In genomic region chr1:241531195-241532172, GRCh38 we compare ENCODE assay signal across 8 cellular contexts. TPM values are rescaled to one million over a fixed set of nuclear protein-coding genes. Genes with fewer than 3 reads are reported as not detected.
DNase-seq lines count a peak whose midpoint lies in the region; ATAC-seq and TF ChIP-seq lines count a peak whose summit lies in the region.

No MANE protein-coding gene starts in this region.

- intact Hi-C loops in breast epithelium (cut with DNase I; ENCODE audit: low total_unique reads): no loop called here

- no peaks in the 10 kb centered on the region for H3K27me3 ChIP-seq in Karpas-422 (ENCODE audit: low read length)
- no peaks in the 10 kb centered on the region for H3K27me3 ChIP-seq in OCI-LY3 (ENCODE audit: low read depth, low read length)
- H3K27me3 ChIP-seq in breast epithelium: no peaks in the 10 kb centered on the region

- H3K4me1 ChIP-seq in Karpas-422 (ENCODE audit: low read length) (peaks cover 33% of the 10 kb centered on the region), OCI-LY3 (ENCODE audit: low read length) (peaks cover 29% of the 10 kb centered on the region), breast epithelium (no peaks in the 10 kb centered on the region)

- no peak for TF ChIP-seq POLR2A in breast epithelium (IDR thresholded peaks at IDR 0.05)

- peak overlapping the region; percentile 61 for H3K4me3 ChIP-seq in Karpas-422 (ENCODE audit: low read length)
- peak overlapping the region; percentile 74 for H3K4me3 ChIP-seq in OCI-LY3 (ENCODE audit: low read length)
- H3K4me3 ChIP-seq in breast epithelium: peak overlapping the region; percentile 40 to 62 (median 48)

- ATAC-seq in activated T-cell treated with anti-CD3 and anti-CD28 coated beads, Interleukin-2, amount 50 U/mL, for 4 hours: peak; percentile 72 to 82
- ATAC-seq in stimulated activated naive CD8-positive, alpha-beta T cell treated with anti-CD3 and anti-CD28 coated beads, Interleukin-15, amount 100 ng/mL, for 72 hours: peak; percentile 83

- H3K36me3 ChIP-seq in Karpas-422 (ENCODE audit: insufficient read depth, low read length): no peaks in the 10 kb centered on the region
- no peaks in the 10 kb centered on the region for H3K36me3 ChIP-seq in OCI-LY3 (replicated peaks; ENCODE audit: low read depth, low read length)
- H3K36me3 ChIP-seq in breast epithelium: no peaks in the 10 kb centered on the region

- H3K9me3 ChIP-seq in Karpas-422 (ENCODE audit: low read length): no peaks in the 10 kb centered on the region
- H3K9me3 ChIP-seq in OCI-LY3 (ENCODE audit: insufficient read depth, low read length): no peaks in the 10 kb centered on the region
- no peaks in the 10 kb centered on the region for H3K9me3 ChIP-seq in breast epithelium

- H2AFZ ChIP-seq in Karpas-422 (ENCODE audit: low read length): peak overlapping the region; percentile 45; the same call in 1 of the 2 replicates
- H2AFZ ChIP-seq in OCI-LY3 (ENCODE audit: low read depth, low read length): peak overlapping the region; percentile 41

- no peaks in the 10 kb centered on the region for H3K9me3 Mint-ChIP-seq in activated T-cell treated with anti-CD3 and anti-CD28 coated beads, Interleukin-2, amount 50 U/mL, for 4 hours
- H3K9me3 Mint-ChIP-seq in stimulated activated naive CD8-positive, alpha-beta T cell treated with anti-CD3 and anti-CD28 coated beads, Interleukin-15, amount 100 ng/mL, for 72 hours: no peaks in the 10 kb centered on the region

- peak; percentile 82 for TF ChIP-seq CTCF in OCI-LY3 (IDR thresholded peaks at IDR 0.05; ENCODE audit: low read depth, low read length)
- peak in 2 of 3 donors; percentile 72 to 80 for TF ChIP-seq CTCF in breast epithelium (IDR thresholded peaks at IDR 0.05)

- H4K20me1 ChIP-seq in Karpas-422 (ENCODE audit: insufficient read depth, low read depth, low read length): no peaks in the 10 kb centered on the region
- H4K20me1 ChIP-seq in OCI-LY3 (ENCODE audit: insufficient read depth, low read length): no peaks in the 10 kb centered on the region

- H3K4me2 ChIP-seq in Karpas-422 (ENCODE audit: low read depth, low read length, poor library complexity, severe bottlenecking) (peak overlapping the region; percentile 70), OCI-LY3 (ENCODE audit: low read length) (peak overlapping the region; percentile 76)

- H3K4me3 Mint-ChIP-seq in activated T-cell treated with anti-CD3 and anti-CD28 coated beads, Interleukin-2, amount 50 U/mL, for 4 hours: peak overlapping the region; percentile 92
- H3K4me3 Mint-ChIP-seq in stimulated activated naive CD8-positive, alpha-beta T cell treated with anti-CD3 and anti-CD28 coated beads, Interleukin-15, amount 100 ng/mL, for 72 hours: peak overlapping the region; percentile 87 to 94

- H3K27ac ChIP-seq in Karpas-422 (ENCODE audit: low read length) (peak overlapping the region; percentile 94), OCI-LY3 (ENCODE audit: low read length) (peak overlapping the region; percentile 89), breast epithelium (peak overlapping the region in 1 of 2 donors; percentile 8)

- H3K9ac ChIP-seq in Karpas-422 (ENCODE audit: low read length) (peak overlapping the region; percentile 58), OCI-LY3 (ENCODE audit: low read length) (peak overlapping the region; percentile 71)

- H3K79me2 ChIP-seq in Karpas-422 (ENCODE audit: low read length) (no peaks in the 10 kb centered on the region), OCI-LY3 (ENCODE audit: low read length) (no peaks in the 10 kb centered on the region)

- no peaks in the 10 kb centered on the region for H3K9me2 ChIP-seq in Karpas-422 (replicated peaks; ENCODE audit: insufficient read depth, low read length)

- no peak for DNase-seq in activated T-cell treated with anti-CD3 and anti-CD28 coated beads, Interleukin-2, amount 50 U/mL, for 4 hours
- no peak for DNase-seq in activated T-cell treated with anti-CD3 and anti-CD28 coated beads, Interleukin-2, amount 50 U/mL, for 48 hours
- DNase-seq in HCEC 1CT: peak; percentile 81
- DNase-seq in Karpas-422: peak; percentile 95
- no peak for DNase-seq in breast epithelium (ENCODE audit: low spot score in 2 of 2)
- peak; percentile 91 for DNase-seq in kidney glomerular epithelial cell (lab: John Stamatoyannopoulos, UW)
- DNase-seq in stimulated activated naive CD8-positive, alpha-beta T cell treated with anti-CD3 and anti-CD28 coated beads, Interleukin-15, amount 100 ng/mL, for 72 hours: no peak

- peak overlapping the region in 1 of 2 donors; percentile 97 for H3K27ac Mint-ChIP-seq in stimulated activated naive CD8-positive, alpha-beta T cell treated with anti-CD3 and anti-CD28 coated beads, Interleukin-15, amount 100 ng/mL, for 72 hours

- H3K27me3 Mint-ChIP-seq in activated T-cell treated with anti-CD3 and anti-CD28 coated beads, Interleukin-2, amount 50 U/mL, for 4 hours (ENCODE audit: low read depth): peaks cover 8% of the 10 kb centered on the region
- peaks cover 14% of the 10 kb centered on the region for H3K27me3 Mint-ChIP-seq in stimulated activated naive CD8-positive, alpha-beta T cell treated with anti-CD3 and anti-CD28 coated beads, Interleukin-15, amount 100 ng/mL, for 72 hours

- no peaks in the 10 kb centered on the region for H3K36me3 Mint-ChIP-seq in activated T-cell treated with anti-CD3 and anti-CD28 coated beads, Interleukin-2, amount 50 U/mL, for 4 hours (ENCODE audit: insufficient read depth)

- peaks cover 19% of the 10 kb centered on the region for H3K4me1 Mint-ChIP-seq in activated T-cell treated with anti-CD3 and anti-CD28 coated beads, Interleukin-2, amount 50 U/mL, for 4 hours (ENCODE audit: low read depth)
- peaks cover 15% of the 10 kb centered on the region for H3K4me1 Mint-ChIP-seq in stimulated activated naive CD8-positive, alpha-beta T cell treated with anti-CD3 and anti-CD28 coated beads, Interleukin-15, amount 100 ng/mL, for 72 hours

RNA-seq across cellular contexts. Expression of gene KMO, which starts 0.7 kb away (rescaled TPM):
- under 1 TPM; 0.34 to 0.91 (median 0.49) TPM for total RNA-seq in activated T-cell treated with anti-CD3 and anti-CD28 coated beads, Interleukin-2, amount 50 U/mL, for 4 hours
- total RNA-seq in Karpas-422 (2014; rRNA removed; shearing (Covaris generic); ENCODE audit: low replicate concordance): 2.8 and 5.8 TPM in 2 replicates
- total RNA-seq in breast epithelium: 1 to 10 TPM; 1.1 to 4.3 (median 1.9) TPM

RNA-seq across cellular contexts. Expression of gene FH, which starts 11.9 kb away (rescaled TPM):
- 10 to 100 TPM; 76.7 to 85.7 (median 78.3) TPM for total RNA-seq in activated T-cell treated with anti-CD3 and anti-CD28 coated beads, Interleukin-2, amount 50 U/mL, for 4 hours
- total RNA-seq in Karpas-422 (2014; rRNA removed; shearing (Covaris generic); ENCODE audit: low replicate concordance): 40.3 and 58.3 TPM in 2 replicates
- 10 to 100 TPM; 43.2 to 48.0 (median 44.2) TPM for total RNA-seq in breast epithelium

Comparison
In these comparisons a context has a peak if more than half of its experiments do, and no peak if none do; other contexts are left out.
1. DNase-seq: peak in HCEC 1CT (single experiment), Karpas-422 (single experiment) and kidney glomerular epithelial cell (single experiment); none in activated T-cell treated with anti-CD3 and anti-CD28 coated beads, Interleukin-2, amount 50 U/mL, for 4 hours (single experiment), activated T-cell treated with anti-CD3 and anti-CD28 coated beads, Interleukin-2, amount 50 U/mL, for 48 hours (0 of 2), breast epithelium (0 of 2) and stimulated activated naive CD8-positive, alpha-beta T cell treated with anti-CD3 and anti-CD28 coated beads, Interleukin-15, amount 100 ng/mL, for 72 hours (0 of 2).
2. Peak in every context shown above with its lines, with median percentiles within 50 percentile points of each other: H3K4me3 ChIP-seq.